16 cellular contexts compared by ENCODE assay signal in the genomic region with DNA sequence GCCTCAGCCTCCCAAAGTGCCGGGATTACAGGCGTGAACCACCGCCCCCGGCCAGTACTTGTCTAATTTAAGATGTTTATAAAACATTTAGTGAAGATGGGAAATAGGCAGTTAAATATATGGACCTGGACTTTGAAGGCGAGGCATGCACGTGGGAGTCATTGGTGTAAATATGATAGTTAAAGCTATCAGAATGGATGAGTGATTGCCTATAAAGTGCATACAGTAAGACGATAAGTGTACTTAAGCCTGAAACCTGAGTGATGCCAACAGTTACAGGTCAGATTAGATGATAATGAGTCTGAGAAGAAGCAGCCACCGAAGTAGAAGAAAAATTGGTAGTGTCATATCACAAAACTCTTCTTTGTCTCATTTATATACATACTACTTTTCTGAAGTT. TPM values are rescaled to one million over a fixed set of nuclear protein-coding genes. Genes with fewer than 3 reads are reported as not detected.
DNase-seq lines count a peak whose midpoint lies in the region; FAIRE-seq and TF ChIP-seq lines count a peak whose summit lies in the region.
"Had no signal": no experiment of that assay in that cellular context is flagged by ENCODE, and none has a peak within 500 bp of the region (broad histone marks: within the 10 kb centered on the region; RNA-seq: fewer than 3 reads in every experiment).

No MANE protein-coding gene starts in this region.

- 52 to 80% (median 65%) methylated on average over 8 of the region's 8 CpGs for WGBS in small intestine, 3 donors

- peaks cover 23 to 25% of the 10 kb centered on the region in 2 experiments for H3K36me3 ChIP-seq in HEK293 (ENCODE audit: control insufficient read depth in 2 of 2, insufficient read depth in 1 of 2, low read length in 2 of 2)
- peaks cover 0 to 2% of the 10 kb centered on the region in 2 donors for H3K36me3 ChIP-seq in small intestine (ENCODE audit: control insufficient read depth in 2 of 2, insufficient read depth in 2 of 2, low read length in 2 of 2)

- H3K27ac ChIP-seq in HEK293 (ENCODE audit: extremely low read depth, low read depth, low read length): no peak overlapping the region
- no peak overlapping the region for H3K27ac ChIP-seq in small intestine (ENCODE audit: low read depth in 1 of 2, low read length in 1 of 2)

- no peaks in the 10 kb centered on the region for H3K27me3 Mint-ChIP-seq in chondrocyte (ENCODE audit: low read depth)
- H3K27me3 Mint-ChIP-seq: CD4-positive, alpha-beta memory T cell had no signal

- no peak for DNase-seq in HEK293T (ENCODE audit: extremely low spot score)
- DNase-seq in left kidney (ENCODE audit: low read depth, low spot score): peak; percentile 24
- peak; percentile 13 for DNase-seq in small intestine
- DNase-seq in iPS-NIHi11 (ENCODE audit: low spot score): no peak
- no peak for DNase-seq in chondrocyte (ENCODE audit: low spot score)
- DNase-seq: C1 segment of cervical spinal cord; Calu3; CD4-positive, alpha-beta memory T cell; COR-L47; DMS53; DMS79 treated with DMSO at 0.1 percent for 48 hours; GF-D8; H9 had no signal

- H3K4me1 Mint-ChIP-seq in chondrocyte (ENCODE audit: low read depth): no peaks in the 10 kb centered on the region
- H3K4me1 Mint-ChIP-seq: GM23338, H9 had no signal

- H3K27ac Mint-ChIP-seq in chondrocyte (ENCODE audit: unreplicated experiment): no peak overlapping the region
- H3K27ac Mint-ChIP-seq: GM23338, H9 had no signal

- CTCF ChIA-PET in HEK293 (lab: Yijun Ruan, JAX) (interaction anchor here (0.6 kb wide), 1 partner anchor 103 kb away, joined by 3 read pairs; no protein-coding TSS in a partner anchor), HEK293T (lab: Yijun Ruan, JAX) (no interaction called here)

- H3K9me3 Mint-ChIP-seq in chondrocyte (ENCODE audit: low read depth): peaks cover 10% of the 10 kb centered on the region
- H3K9me3 Mint-ChIP-seq: GM23338 had no signal

- H3K36me3 Mint-ChIP-seq in chondrocyte (ENCODE audit: low read depth): peaks cover 2% of the 10 kb centered on the region

- no peak overlapping the region for H3K4me3 ChIP-seq in HEK293 (ENCODE audit: low read depth, low read length)
- no peak overlapping the region for H3K4me3 ChIP-seq in small intestine (ENCODE audit: low read depth in 1 of 2, low read length in 2 of 2)
- H3K4me3 ChIP-seq: GM23338 had no signal

- POLR2A ChIA-PET in HEK293 (lab: Yijun Ruan, JAX): no interaction called here
- POLR2A ChIA-PET in HEK293T (lab: Yijun Ruan, JAX): no interaction called here

- no peak overlapping the region for H3K4me3 Mint-ChIP-seq in chondrocyte (ENCODE audit: unreplicated experiment)
- H3K4me3 Mint-ChIP-seq: CD4-positive, alpha-beta memory T cell; GM23338; H9 had no signal

- H3K27me3 ChIP-seq in small intestine (ENCODE audit: control insufficient read depth in 2 of 2, insufficient read depth in 2 of 2, low read length in 2 of 2): no peaks in the 10 kb centered on the region

- no peak for FAIRE-seq in small intestine (lab: Jason Lieb, UNC)
- FAIRE-seq: GM12891 had no signal

- TF ChIP-seq CTCF in HEK293 (tag by site-specific recombination; IDR thresholded peaks at IDR 0.05): no peak
- no peak for TF ChIP-seq CTCF in chondrocyte (IDR thresholded peaks at IDR 0.05)

- no peaks in the 10 kb centered on the region for H3K4me1 ChIP-seq in HEK293 (ENCODE audit: control insufficient read depth, insufficient read depth, low read length)
- H3K4me1 ChIP-seq in small intestine (ENCODE audit: control insufficient read depth in 2 of 2, insufficient read depth in 1 of 2, low read depth in 1 of 2, low read length in 1 of 2): no peaks in the 10 kb centered on the region

- H3K9me3 ChIP-seq in HEK293 (ENCODE audit: control insufficient read depth, insufficient read depth, low read depth, low read length) (no peaks in the 10 kb centered on the region), small intestine (ENCODE audit: control insufficient read depth, low read depth) (no peaks in the 10 kb centered on the region)

TF ChIP-seq in HEK293, 187 proteins besides CTCF, POLR2A, EP300 and RAD21 (continues in another document):
- TF ChIP-seq ZBTB21 (tag by site-specific recombination; IDR thresholded peaks at IDR 0.05): no peak
- peak; percentile 44; the same call in 1 of the 2 replicates for TF ChIP-seq OSR2 (tag by site-specific recombination; IDR thresholded peaks at IDR 0.05)
- TF ChIP-seq PRDM6 (tag by site-specific recombination; IDR thresholded peaks at IDR 0.05): peak; percentile 33; the same call in 1 of the 2 replicates
- no peak for TF ChIP-seq ZNF391 (tag by site-specific recombination; IDR thresholded peaks at IDR 0.05; ENCODE audit: borderline replicate concordance, low read depth)
- TF ChIP-seq, protein P1, sequence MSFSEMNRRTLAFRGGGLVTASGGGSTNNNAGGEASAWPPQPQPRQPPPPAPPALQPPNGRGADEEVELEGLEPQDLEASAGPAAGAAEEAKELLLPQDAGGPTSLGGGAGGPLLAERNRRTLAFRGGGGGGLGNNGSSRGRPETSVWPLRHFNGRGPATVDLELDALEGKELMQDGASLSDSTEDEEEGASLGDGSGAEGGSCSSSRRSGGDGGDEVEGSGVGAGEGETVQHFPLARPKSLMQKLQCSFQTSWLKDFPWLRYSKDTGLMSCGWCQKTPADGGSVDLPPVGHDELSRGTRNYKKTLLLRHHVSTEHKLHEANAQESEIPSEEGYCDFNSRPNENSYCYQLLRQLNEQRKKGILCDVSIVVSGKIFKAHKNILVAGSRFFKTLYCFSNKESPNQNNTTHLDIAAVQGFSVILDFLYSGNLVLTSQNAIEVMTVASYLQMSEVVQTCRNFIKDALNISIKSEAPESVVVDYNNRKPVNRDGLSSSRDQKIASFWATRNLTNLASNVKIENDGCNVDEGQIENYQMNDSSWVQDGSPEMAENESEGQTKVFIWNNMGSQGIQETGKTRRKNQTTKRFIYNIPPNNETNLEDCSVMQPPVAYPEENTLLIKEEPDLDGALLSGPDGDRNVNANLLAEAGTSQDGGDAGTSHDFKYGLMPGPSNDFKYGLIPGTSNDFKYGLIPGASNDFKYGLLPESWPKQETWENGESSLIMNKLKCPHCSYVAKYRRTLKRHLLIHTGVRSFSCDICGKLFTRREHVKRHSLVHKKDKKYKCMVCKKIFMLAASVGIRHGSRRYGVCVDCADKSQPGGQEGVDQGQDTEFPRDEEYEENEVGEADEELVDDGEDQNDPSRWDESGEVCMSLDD (tag by site-specific recombination; IDR thresholded peaks at IDR 0.05): no peak

TF ChIP-seq in HEK293T, 16 proteins besides CTCF, POLR2A, EP300 and RAD21:
- no peak for TF ChIP-seq ZNF384 (IDR thresholded peaks at IDR 0.05)
- TF ChIP-seq, protein P2, sequence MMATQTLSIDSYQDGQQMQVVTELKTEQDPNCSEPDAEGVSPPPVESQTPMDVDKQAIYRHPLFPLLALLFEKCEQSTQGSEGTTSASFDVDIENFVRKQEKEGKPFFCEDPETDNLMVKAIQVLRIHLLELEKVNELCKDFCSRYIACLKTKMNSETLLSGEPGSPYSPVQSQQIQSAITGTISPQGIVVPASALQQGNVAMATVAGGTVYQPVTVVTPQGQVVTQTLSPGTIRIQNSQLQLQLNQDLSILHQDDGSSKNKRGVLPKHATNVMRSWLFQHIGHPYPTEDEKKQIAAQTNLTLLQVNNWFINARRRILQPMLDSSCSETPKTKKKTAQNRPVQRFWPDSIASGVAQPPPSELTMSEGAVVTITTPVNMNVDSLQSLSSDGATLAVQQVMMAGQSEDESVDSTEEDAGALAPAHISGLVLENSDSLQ (IDR thresholded peaks at IDR 0.05): peak; percentile 69
- TF ChIP-seq FOXA1 (IDR thresholded peaks at IDR 0.05): no peak
TF ChIP-seq in HEK293T: peak in this region for 1.

RNA-seq across cellular contexts. Expression of gene RAD51B, which starts 11.5 kb away (rescaled TPM):
- polyA plus RNA-seq in small intestine: 1 to 10 TPM; 1.1 to 5.1 (median 3.1) TPM
- total RNA-seq in chondrocyte: 4.8 to 13.9 TPM (median 8.2 TPM) in 3 replicates

RNA-seq across cellular contexts. Expression of gene ZFYVE26, which starts 14.7 kb away (rescaled TPM):
- polyA plus RNA-seq in small intestine: 1 to 10 TPM; 3.2 to 5.1 (median 4.2) TPM
- total RNA-seq in chondrocyte: 26.2 to 27.4 TPM (median 27.2 TPM) in 3 replicates

Comparison
In these comparisons a context has a peak if more than half of its experiments do, and no peak if none do; other contexts are left out.
1. DNase-seq: peak in left kidney (single experiment) and small intestine (single experiment); none in HEK293T (single experiment), iPS-NIHi11 (single experiment) and chondrocyte (single experiment).